In genomic region chr10:118567701-118568248, GRCh38 we compare ENCODE assay signal across 18 cellular contexts. TPM values are rescaled to one million over a fixed set of nuclear protein-coding genes. Genes with fewer than 3 reads are reported as not detected.
"Had no signal": no experiment of that assay in that cellular context is flagged by ENCODE, and none has a peak within 500 bp of the region (broad histone marks: within the 10 kb centered on the region; RNA-seq: fewer than 3 reads in every experiment).

No MANE protein-coding gene starts in this region.

- H3K9me3 ChIP-seq: adrenal gland, breast epithelium, SJCRH30, SK-N-SH had no signal

- H3K27me3 ChIP-seq: adrenal gland, breast epithelium, MG63, SJCRH30 had no signal

- H3K9me2 ChIP-seq: SK-N-SH had no signal

- H3K27ac ChIP-seq: adrenal gland, breast epithelium, SJCRH30, VCaP had no signal

- H3K4me1 ChIP-seq: breast epithelium had no signal

- H3K4me3 ChIP-seq: MG63 had no signal

- H3K4me2 ChIP-seq: SK-N-SH had no signal

- H3K36me3 ChIP-seq: adrenal gland, breast epithelium, MG63, SJCRH30 had no signal

- DNase-seq: activated naive CD8-positive, alpha-beta T cell treated with anti-CD3 and anti-CD28 coated beads, Interleukin-2, amount 10 ng/mL, durations not matched to agents 7 days and 5 days; MG63; NCI-H1417 treated with DMSO at 0.1 percent for 48 hours; NCI-H2029 treated with DMSO at 0.1 percent for 48 hours; NCI-H446 treated with DMSO at 0.1 percent for 48 hours; NCI-H524 treated with DMSO at 0.1 percent for 48 hours; NCI-H774; Right ventricle myocardium superior had no signal

- H3K9ac ChIP-seq: SK-N-SH had no signal

RNA-seq across cellular contexts. Expression of gene PRLHR, which starts 27.7 kb away (rescaled TPM):
- total RNA-seq: activated CD4-positive, alpha-beta memory T cell treated with anti-CD3 and anti-CD28 coated beads for 36 hours; activated CD4-positive, alpha-beta T cell treated with anti-CD3 and anti-CD28 coated beads, Interleukin-2, amount 10 ng/mL, durations not matched to agents 7 days and 5 days; activated naive CD8-positive, alpha-beta T cell treated with anti-CD3 and anti-CD28 coated beads, Interleukin-2, amount 10 ng/mL, durations not matched to agents 7 days and 5 days; activated T-cell treated with anti-CD3 and anti-CD28 coated beads, Interleukin-2, amount 50 U/mL, for 4 hours; breast epithelium; OCI-LY7; Right ventricle myocardium superior; SJCRH30; T-helper 2 cell treated with Interferon-gamma antibody and Interleukin-4, amounts not matched to agents 100 ng/mL and 5 ng/mL, for 36 hours had no signal
- polyA plus RNA-seq: SK-N-SH had no signal
